ENCODE assay signal across 8 cellular contexts in the genomic region with DNA sequence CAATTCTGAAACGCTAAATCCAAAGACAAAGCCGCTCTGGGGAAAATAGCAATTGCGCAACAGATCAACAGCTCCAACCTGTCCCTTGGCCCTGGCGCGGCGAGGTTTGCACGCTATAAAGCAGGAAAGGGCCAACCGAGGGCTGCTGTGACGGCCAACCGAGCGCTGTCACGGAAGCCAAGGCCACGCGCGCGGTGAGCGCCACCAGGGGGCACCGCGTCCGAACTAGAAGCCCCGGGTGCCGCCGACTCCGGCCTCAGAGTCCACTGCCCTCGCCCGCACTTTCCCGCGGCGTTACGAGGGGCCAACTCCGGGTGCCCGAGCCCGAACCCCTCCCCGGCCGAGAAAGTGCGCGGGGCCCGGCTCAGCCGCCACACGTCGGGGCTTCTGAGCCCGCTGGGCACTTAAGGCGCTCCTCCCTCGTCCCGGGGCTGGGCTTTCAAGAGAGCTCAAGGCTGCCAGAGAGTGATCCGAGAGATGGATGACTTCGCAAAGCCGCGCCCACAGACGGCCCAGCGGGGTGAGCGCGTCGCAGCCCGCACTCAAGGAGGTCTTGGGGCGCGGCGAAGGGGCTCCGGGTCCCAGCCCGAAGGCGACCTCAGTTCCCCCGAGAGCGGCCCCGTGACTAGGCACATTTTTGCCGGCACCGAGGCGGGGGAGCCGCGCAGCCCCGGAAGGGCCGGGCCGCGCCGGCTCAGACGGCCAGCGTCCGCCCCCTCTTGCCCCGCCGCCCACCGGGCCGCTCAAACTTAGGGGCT. TPM values are rescaled to one million over a fixed set of nuclear protein-coding genes. Genes with fewer than 3 reads are reported as not detected.
DNase-seq lines count a peak whose midpoint lies in the region; ATAC-seq and TF ChIP-seq lines count a peak whose summit lies in the region.

No MANE protein-coding gene starts in this region.

- no peaks in the 10 kb centered on the region for H3K27me3 ChIP-seq in spleen (replicated peaks in 1 of 7)

- no peaks in the 10 kb centered on the region for H3K9me3 ChIP-seq in spleen

- CTCF ChIA-PET in WTC11 (lab: Charles Lee), result interaction anchor here (0.6 to 4.8 kb wide), 12 partner anchors 9 to 115 kb away, joined by 3 to 34 read pairs (median 4); no protein-coding TSS in a partner anchor

- H3K27ac Mint-ChIP-seq in WTC11, result peak overlapping the region; percentile 95

- H3K4me3 ChIP-seq in cardiac fibroblast (replicated peaks in 1 of 2; ENCODE audit: low read depth in 2 of 2, low read length in 2 of 2) (peak overlapping the region; percentile 75 to 81), spleen (peak overlapping the region; percentile 62 to 95 (median 84))

- H3K4me1 Mint-ChIP-seq in WTC11, result peaks cover 38% of the 10 kb centered on the region

- POLR2A ChIA-PET in WTC11 (lab: Charles Lee), result interaction anchor here (0.7 to 2.6 kb wide), 7 partner anchors 9 to 774 kb away, joined by 3 to 14 read pairs (median 4); a partner anchor contains a TSS

- 0 to 1% (median 0%) methylated on average over 18 to 81 of the region's 81 CpGs for WGBS in spleen, 5 donors

- no peaks in the 10 kb centered on the region for H3K9me3 Mint-ChIP-seq in WTC11

- no peaks in the 10 kb centered on the region for H3K27me3 Mint-ChIP-seq in WTC11 (ENCODE audit: low read depth)

- DNase-seq in AG09319 (ENCODE audit: extremely low read depth, low read depth) (peak; percentile 97), NCI-H2227 (lab: John Stamatoyannopoulos, UW; ENCODE audit: unreplicated experiment) (peak; percentile 99), WTC11 (ENCODE audit: low spot score) (peak; percentile 84), cardiac fibroblast (ENCODE audit: low read depth in 2 of 2) (peak; percentile 99), iris pigment epithelial cell (ENCODE audit: low read depth) (peak; percentile 98), spleen (peak; percentile 99)

- H3K4me1 ChIP-seq in spleen, result peaks cover 31 to 64% (median 54%) of the 10 kb centered on the region in 6 donors

- intact Hi-C loops in spleen (cut with DNase I; ENCODE audit: low total_unique reads), result loop anchor here (5.0 to 10.0 kb wide), 2 partner anchors 51 to 99 kb away; a partner anchor contains a TSS

- H3K4me3 Mint-ChIP-seq in WTC11, result peak overlapping the region; percentile 84

- ATAC-seq in GM18909 (IDR thresholded peaks at IDR 0.05; ENCODE audit: poor library complexity, unreplicated experiment) (peak; percentile 56), HG03159 (IDR thresholded peaks at IDR 0.05; ENCODE audit: unreplicated experiment) (peak; percentile 48), WTC11 (peak; percentile 66)

- TF ChIP-seq CTCF in AG09319 (IDR thresholded peaks at IDR 0.05; ENCODE audit: low read depth, low read length) (peak; percentile 85), WTC11 (IDR thresholded peaks at IDR 0.05) (0 out of 2 replicates have a peak, but pooled peaks have one; percentile 13), cardiac fibroblast (IDR thresholded peaks at IDR 0.05; ENCODE audit: low read depth, low read length) (peak; percentile 84), spleen (IDR thresholded peaks at IDR 0.05 in 8 of 11, conservative IDR thresholded peaks at IDR 0.05 in 3 of 11) (peak; percentile 87 to 96 (median 95))

- H3K36me3 Mint-ChIP-seq in WTC11, result peaks cover 3% of the 10 kb centered on the region; the same call in 1 of the 2 replicates

- H3K36me3 ChIP-seq in spleen, result peaks cover 0 to 12% (median 0%) of the 10 kb centered on the region in 6 donors

- peak overlapping the region; percentile 96 to 100 (median 100) for H3K27ac ChIP-seq in spleen

- peak in 2 of 3 donors; percentile 31 to 64 for TF ChIP-seq POLR2A in spleen (IDR thresholded peaks at IDR 0.05)

TF ChIP-seq in WTC11, 78 proteins besides CTCF, POLR2A, EP300 and RAD21 (continues in another document):
- TF ChIP-seq, protein P1, sequence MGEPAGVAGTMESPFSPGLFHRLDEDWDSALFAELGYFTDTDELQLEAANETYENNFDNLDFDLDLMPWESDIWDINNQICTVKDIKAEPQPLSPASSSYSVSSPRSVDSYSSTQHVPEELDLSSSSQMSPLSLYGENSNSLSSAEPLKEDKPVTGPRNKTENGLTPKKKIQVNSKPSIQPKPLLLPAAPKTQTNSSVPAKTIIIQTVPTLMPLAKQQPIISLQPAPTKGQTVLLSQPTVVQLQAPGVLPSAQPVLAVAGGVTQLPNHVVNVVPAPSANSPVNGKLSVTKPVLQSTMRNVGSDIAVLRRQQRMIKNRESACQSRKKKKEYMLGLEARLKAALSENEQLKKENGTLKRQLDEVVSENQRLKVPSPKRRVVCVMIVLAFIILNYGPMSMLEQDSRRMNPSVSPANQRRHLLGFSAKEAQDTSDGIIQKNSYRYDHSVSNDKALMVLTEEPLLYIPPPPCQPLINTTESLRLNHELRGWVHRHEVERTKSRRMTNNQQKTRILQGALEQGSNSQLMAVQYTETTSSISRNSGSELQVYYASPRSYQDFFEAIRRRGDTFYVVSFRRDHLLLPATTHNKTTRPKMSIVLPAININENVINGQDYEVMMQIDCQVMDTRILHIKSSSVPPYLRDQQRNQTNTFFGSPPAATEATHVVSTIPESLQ (CRISPR knock-in tag; IDR thresholded peaks at IDR 0.05), result no peak
- TF ChIP-seq FOXJ3 (CRISPR knock-in tag; IDR thresholded peaks at IDR 0.05; ENCODE audit: borderline replicate concordance), result no peak
- no peak for TF ChIP-seq ZNF263 (CRISPR knock-in tag; IDR thresholded peaks at IDR 0.05; ENCODE audit: low read depth)
- TF ChIP-seq, protein P2, sequence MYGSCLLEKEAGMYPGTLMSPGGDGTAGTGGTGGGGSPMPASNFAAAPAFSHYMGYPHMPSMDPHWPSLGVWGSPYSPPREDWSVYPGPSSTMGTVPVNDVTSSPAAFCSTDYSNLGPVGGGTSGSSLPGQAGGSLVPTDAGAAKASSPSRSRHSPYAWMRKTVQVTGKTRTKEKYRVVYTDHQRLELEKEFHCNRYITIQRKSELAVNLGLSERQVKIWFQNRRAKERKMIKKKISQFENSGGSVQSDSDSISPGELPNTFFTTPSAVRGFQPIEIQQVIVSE (CRISPR knock-in tag; IDR thresholded peaks at IDR 0.05; ENCODE audit: borderline replicate concordance), result no peak
- no peak for TF ChIP-seq TEAD4 (CRISPR knock-in tag; IDR thresholded peaks at IDR 0.05)
- TF ChIP-seq, protein P3, sequence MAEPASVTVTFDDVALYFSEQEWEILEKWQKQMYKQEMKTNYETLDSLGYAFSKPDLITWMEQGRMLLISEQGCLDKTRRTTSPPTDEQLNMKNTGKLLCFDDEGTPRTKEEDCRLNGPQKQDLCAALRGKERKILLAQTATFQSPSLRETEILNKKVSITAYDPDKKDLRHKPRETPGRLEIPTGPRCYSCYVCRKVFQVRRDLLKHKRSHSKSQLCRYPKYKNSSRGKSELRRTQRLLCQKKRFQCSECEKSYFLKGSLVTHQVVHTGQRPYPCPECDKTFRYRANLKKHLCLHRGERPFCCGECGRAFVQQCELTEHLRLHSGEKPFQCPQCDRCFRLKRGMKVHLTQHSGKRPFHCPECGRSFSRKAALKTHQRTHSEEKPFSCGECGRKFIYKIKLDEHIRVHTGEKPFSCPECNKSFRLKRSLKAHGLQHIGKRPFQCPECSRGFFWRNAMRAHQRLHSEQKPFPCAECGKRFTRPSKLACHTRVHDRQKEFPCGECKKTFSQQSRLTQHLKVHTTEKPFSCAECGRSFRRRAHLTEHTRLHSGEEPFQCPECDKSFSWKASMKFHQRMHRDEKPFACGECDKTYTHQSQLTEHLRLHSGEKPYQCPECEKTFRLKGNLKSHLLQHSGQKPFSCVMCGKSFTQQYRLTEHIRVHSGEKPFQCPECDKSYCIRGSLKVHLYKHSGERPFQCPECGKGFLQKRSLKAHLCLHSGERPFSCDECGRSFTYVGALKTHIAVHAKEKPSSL (CRISPR knock-in tag; conservative IDR thresholded peaks at IDR 0.05), result no peak
- no peak for TF ChIP-seq PRRX2 (CRISPR knock-in tag; IDR thresholded peaks at IDR 0.05)
- TF ChIP-seq, protein P4, sequence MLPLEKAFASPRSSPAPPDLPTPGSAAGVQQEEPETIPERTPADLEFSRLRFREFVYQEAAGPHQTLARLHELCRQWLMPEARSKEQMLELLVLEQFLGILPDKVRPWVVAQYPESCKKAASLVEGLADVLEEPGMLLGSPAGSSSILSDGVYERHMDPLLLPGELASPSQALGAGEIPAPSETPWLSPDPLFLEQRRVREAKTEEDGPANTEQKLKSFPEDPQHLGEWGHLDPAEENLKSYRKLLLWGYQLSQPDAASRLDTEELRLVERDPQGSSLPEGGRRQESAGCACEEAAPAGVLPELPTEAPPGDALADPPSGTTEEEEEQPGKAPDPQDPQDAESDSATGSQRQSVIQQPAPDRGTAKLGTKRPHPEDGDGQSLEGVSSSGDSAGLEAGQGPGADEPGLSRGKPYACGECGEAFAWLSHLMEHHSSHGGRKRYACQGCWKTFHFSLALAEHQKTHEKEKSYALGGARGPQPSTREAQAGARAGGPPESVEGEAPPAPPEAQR (CRISPR knock-in tag; IDR thresholded peaks at IDR 0.05), result no peak
- TF ChIP-seq JAZF1 (CRISPR knock-in tag; IDR thresholded peaks at IDR 0.05), result no peak
- TF ChIP-seq, protein P5, sequence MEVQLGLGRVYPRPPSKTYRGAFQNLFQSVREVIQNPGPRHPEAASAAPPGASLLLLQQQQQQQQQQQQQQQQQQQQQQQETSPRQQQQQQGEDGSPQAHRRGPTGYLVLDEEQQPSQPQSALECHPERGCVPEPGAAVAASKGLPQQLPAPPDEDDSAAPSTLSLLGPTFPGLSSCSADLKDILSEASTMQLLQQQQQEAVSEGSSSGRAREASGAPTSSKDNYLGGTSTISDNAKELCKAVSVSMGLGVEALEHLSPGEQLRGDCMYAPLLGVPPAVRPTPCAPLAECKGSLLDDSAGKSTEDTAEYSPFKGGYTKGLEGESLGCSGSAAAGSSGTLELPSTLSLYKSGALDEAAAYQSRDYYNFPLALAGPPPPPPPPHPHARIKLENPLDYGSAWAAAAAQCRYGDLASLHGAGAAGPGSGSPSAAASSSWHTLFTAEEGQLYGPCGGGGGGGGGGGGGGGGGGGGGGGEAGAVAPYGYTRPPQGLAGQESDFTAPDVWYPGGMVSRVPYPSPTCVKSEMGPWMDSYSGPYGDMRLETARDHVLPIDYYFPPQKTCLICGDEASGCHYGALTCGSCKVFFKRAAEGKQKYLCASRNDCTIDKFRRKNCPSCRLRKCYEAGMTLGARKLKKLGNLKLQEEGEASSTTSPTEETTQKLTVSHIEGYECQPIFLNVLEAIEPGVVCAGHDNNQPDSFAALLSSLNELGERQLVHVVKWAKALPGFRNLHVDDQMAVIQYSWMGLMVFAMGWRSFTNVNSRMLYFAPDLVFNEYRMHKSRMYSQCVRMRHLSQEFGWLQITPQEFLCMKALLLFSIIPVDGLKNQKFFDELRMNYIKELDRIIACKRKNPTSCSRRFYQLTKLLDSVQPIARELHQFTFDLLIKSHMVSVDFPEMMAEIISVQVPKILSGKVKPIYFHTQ (CRISPR knock-in tag; IDR thresholded peaks at IDR 0.05), result no peak
- TF ChIP-seq SMAD3 (CRISPR knock-in tag; IDR thresholded peaks at IDR 0.05; ENCODE audit: borderline replicate concordance), result no peak
- TF ChIP-seq ATF1 (CRISPR knock-in tag; IDR thresholded peaks at IDR 0.05), result no peak

RNA-seq across cellular contexts. Expression of a gene that starts 0.9 kb away (rescaled TPM):
- total RNA-seq in WTC11 (2021) (21.4 to 26.3 TPM (median 22.7 TPM) in 3 replicates), spleen (100 to 1,000 TPM in 6 of 7 donors, 10 to 100 TPM in 1; 87.0 to 148 (median 107) TPM)
- 10 to 100 TPM; 25.9 to 50.4 (median 27.0) TPM for polyA plus RNA-seq in spleen

RNA-seq across cellular contexts. Expression of a gene that starts 51.0 kb away (rescaled TPM):
- total RNA-seq in WTC11 (2021), result 367 to 406 TPM (median 379 TPM) in 3 replicates
- 100 to 1,000 TPM in 5 of 7 donors, 10 to 100 TPM in 2; 79.8 to 213 (median 157) TPM for total RNA-seq in spleen
- polyA plus RNA-seq in spleen, result 100 to 1,000 TPM; 144 to 179 (median 159) TPM

Comparison
In these comparisons a context has a peak if more than half of its experiments do, and no peak if none do; other contexts are left out.
1. Peak in every context shown above with its lines: DNase-seq, ATAC-seq, H3K4me3 ChIP-seq and H3K27ac ChIP-seq.
2. CTCF ChIP-seq: peak in every context shown above with its lines; median percentile 95 in spleen; 85 in AG09319; 84 in cardiac fibroblast; 13 in WTC11.